Comparison of ENCODE assay signal across 8 cellular contexts in the genomic region with DNA sequence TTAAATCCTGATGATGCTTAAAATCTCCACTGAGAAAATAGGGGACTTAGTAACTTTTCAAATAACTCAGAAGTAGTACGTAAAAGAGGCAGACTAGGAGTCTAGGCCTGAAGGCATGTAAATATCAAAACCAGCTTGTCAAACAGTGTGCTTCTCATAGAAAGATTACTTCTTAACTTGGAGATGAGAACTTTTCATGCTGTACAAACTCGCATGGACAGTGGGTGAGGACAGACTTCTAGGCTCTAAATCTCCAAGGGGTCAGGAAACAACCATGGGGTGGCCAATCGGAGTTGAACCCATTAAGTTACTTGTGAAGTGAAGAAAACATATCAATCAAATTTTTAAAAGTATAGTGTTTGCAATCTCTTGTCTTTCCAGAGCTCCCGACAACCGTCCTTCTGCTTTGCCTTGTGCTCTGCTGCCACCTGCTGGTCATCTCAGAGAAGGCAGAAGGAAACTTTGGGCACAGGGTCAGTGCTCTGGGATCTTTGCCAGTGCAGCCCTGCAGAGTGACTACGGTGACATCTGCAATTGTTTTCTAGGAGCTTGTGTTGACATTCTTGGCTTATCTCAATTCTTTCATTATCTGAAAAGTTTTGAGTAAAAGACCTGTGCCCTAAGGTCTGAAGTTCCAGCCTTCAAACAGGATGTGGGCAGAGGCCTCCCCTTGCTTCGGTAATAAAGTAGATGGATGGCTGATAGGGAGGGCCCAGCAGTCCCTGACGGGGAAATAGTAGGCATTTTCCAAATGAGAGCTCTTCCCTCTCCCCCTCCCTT.
A peak's percentile ranks its signal among the peaks of the same experiment; 100 is the strongest.
DNase-seq lines count a peak whose midpoint lies in the region; ATAC-seq and TF ChIP-seq lines count a peak whose summit lies in the region.

No MANE protein-coding gene starts in this region.

- H3K27ac ChIP-seq in ascending aorta, result no peak overlapping the region

- H3K36me3 ChIP-seq in ascending aorta, result no peaks in the 10 kb centered on the region

- intact Hi-C loops in ascending aorta (cut with DNase I), result loop anchor here (5.0 to 10.0 kb wide), 3 partner anchors 255 to 623 kb away; no protein-coding TSS in a partner anchor
- intact Hi-C loops in sciatic nerve (cut with DNase I), result no loop called here

- ATAC-seq in HG02588 (IDR thresholded peaks at IDR 0.05; ENCODE audit: unreplicated experiment), result peak; percentile 92
- peak; percentile 88 for ATAC-seq in sciatic nerve
- no peak for ATAC-seq in HG03025 (IDR thresholded peaks at IDR 0.05; ENCODE audit: low FRiP score, unreplicated experiment)

- H3K4me1 ChIP-seq in ascending aorta, result peaks cover 0 to 18% of the 10 kb centered on the region in 2 donors

- no peak overlapping the region for H3K4me3 ChIP-seq in ascending aorta

- no peaks in the 10 kb centered on the region for H3K27me3 ChIP-seq in ascending aorta

- H3K9me3 ChIP-seq in ascending aorta, result no peaks in the 10 kb centered on the region

- DNase-seq in NCI-H1417 (lab: John Stamatoyannopoulos, UW), result peak; percentile 55 to 83 (median 77)
- peak; percentile 34 to 65 (median 61) for DNase-seq in T-helper 2 cell
- DNase-seq in ascending aorta (ENCODE audit: low spot score in 2 of 2), result peak in 1 of 2 donors; percentile 88
- DNase-seq in hepatic stellate cell (ENCODE audit: low spot score), result peak; percentile 48
- peak; percentile 94 for DNase-seq in sciatic nerve (ENCODE audit: low spot score)

- TF ChIP-seq CTCF in GM12873 (IDR thresholded peaks at IDR 0.05; ENCODE audit: insufficient read depth, low read depth, low read length, missing control alignments) (peak; percentile 92), ascending aorta (IDR thresholded peaks at IDR 0.05) (peak; percentile 84 to 94 (median 93))
